Comparison of ENCODE assay signal across 14 cellular contexts in genomic region chr16:19809121-19809635, GRCh38.
DNase-seq lines count a peak whose midpoint lies in the region; ATAC-seq and TF ChIP-seq lines count a peak whose summit lies in the region.
"Had no signal": no experiment of that assay in that cellular context is flagged by ENCODE, and none has a peak within 500 bp of the region (broad histone marks: within the 10 kb centered on the region; RNA-seq: fewer than 3 reads in every experiment).

No MANE protein-coding gene starts in this region.

- peaks cover 0 to 2% (median 0%) of the 10 kb centered on the region in 5 donors for H3K27me3 Mint-ChIP-seq in naive thymus-derived CD4-positive, alpha-beta T cell
- H3K27me3 Mint-ChIP-seq: stimulated activated memory B cell treated with anti-CD40 and anti-IgM and Interleukin-4, amounts not matched to agents 10 μg/mL and 1 μg/mL and 100 μg/mL, for 72 hours had no signal

- peak; percentile 18 for ATAC-seq in naive thymus-derived CD4-positive, alpha-beta T cell
- no peak for ATAC-seq in HG02759 (IDR thresholded peaks at IDR 0.05; ENCODE audit: unreplicated experiment)
- ATAC-seq: HCT116; stimulated activated memory B cell treated with anti-CD40 and anti-IgM and Interleukin-4, amounts not matched to agents 10 μg/mL and 1 μg/mL and 100 μg/mL, for 72 hours had no signal

- WGBS in esophagus muscularis mucosa, result 83% methylated on average over 4 of the region's 4 CpGs

- DNase-seq in EL, result peak; percentile 25
- peak; percentile 51 to 79 for DNase-seq in NOMO-1 (lab: John Stamatoyannopoulos, UW; ENCODE audit: unreplicated experiment in 2 of 2)
- DNase-seq in dorsolateral prefrontal cortex, result no peak
- no peak for DNase-seq in naive thymus-derived CD4-positive, alpha-beta T cell
- DNase-seq in esophagus muscularis mucosa (ENCODE audit: extremely low spot score), result no peak
- DNase-seq in DMS153 treated with DMSO at 0.1 percent for 48 hours (lab: John Stamatoyannopoulos, UW; ENCODE audit: unreplicated experiment), result no peak
- DNase-seq in DMS79 (lab: John Stamatoyannopoulos, UW), result no peak
- DNase-seq: activated CD4-positive, alpha-beta memory T cell treated with anti-CD3 and anti-CD28 coated beads, Interleukin-2, amount 10 ng/mL, durations not matched to agents 7 days and 5 days; DMS53; NCI-H187 had no signal

- POLR2A ChIA-PET in naive thymus-derived CD4-positive, alpha-beta T cell (lab: Charles Lee), result no interaction called here

- H3K36me3 Mint-ChIP-seq in naive thymus-derived CD4-positive, alpha-beta T cell, result peaks cover 0 to 14% (median 7%) of the 10 kb centered on the region in 5 donors

- H3K27ac Mint-ChIP-seq in naive thymus-derived CD4-positive, alpha-beta T cell, result peak overlapping the region in 3 of 9 donors; percentile 17 to 65 (median 21)
- H3K27ac Mint-ChIP-seq: activated CD4-positive, alpha-beta memory T cell treated with anti-CD3 and anti-CD28 coated beads, Interleukin-2, amount 10 ng/mL, durations not matched to agents 7 days and 5 days; stimulated activated memory B cell treated with anti-CD40 and anti-IgM and Interleukin-4, amounts not matched to agents 10 μg/mL and 1 μg/mL and 100 μg/mL, for 72 hours had no signal

- peaks cover 0 to 10% of the 10 kb centered on the region in 2 donors for H3K4me1 ChIP-seq in naive thymus-derived CD4-positive, alpha-beta T cell (ENCODE audit: control insufficient read depth in 2 of 2, insufficient read depth in 2 of 2, low read length in 2 of 2)
- H3K4me1 ChIP-seq in esophagus muscularis mucosa, result peaks cover 9 to 19% (median 10%) of the 10 kb centered on the region in 4 donors

- TF ChIP-seq CTCF in dorsolateral prefrontal cortex (IDR thresholded peaks at IDR 0.05 in 54 of 56, conservative IDR thresholded peaks at IDR 0.05 in 2 of 56; ENCODE audit: low read depth in 1 of 56, partially characterized antibody in 56 of 56) (no peak), esophagus muscularis mucosa (IDR thresholded peaks at IDR 0.05) (no peak)

- H3K4me1 Mint-ChIP-seq in naive thymus-derived CD4-positive, alpha-beta T cell, result peaks cover 12 to 27% (median 19%) of the 10 kb centered on the region in 7 donors

- peaks cover 9 to 26% (median 14%) of the 10 kb centered on the region in 11 donors for H3K9me3 Mint-ChIP-seq in naive thymus-derived CD4-positive, alpha-beta T cell

- intact Hi-C loops in dorsolateral prefrontal cortex (cut with DNase I), result no loop called here
- intact Hi-C loops in naive thymus-derived CD4-positive, alpha-beta T cell (cut with micrococcal nuclease), result no loop called here
- intact Hi-C loops in esophagus muscularis mucosa (cut with DNase I), result no loop called here

- no peaks in the 10 kb centered on the region for H3K36me3 ChIP-seq in naive thymus-derived CD4-positive, alpha-beta T cell (ENCODE audit: control insufficient read depth in 2 of 3, insufficient read depth in 3 of 3, low read length in 3 of 3)
- no peaks in the 10 kb centered on the region for H3K36me3 ChIP-seq in esophagus muscularis mucosa

- H3K27ac ChIP-seq in dorsolateral prefrontal cortex (peak overlapping the region in 39 of 59 donors; percentile 1 to 77 (median 61)), esophagus muscularis mucosa (replicated peaks in 1 of 4) (no peak overlapping the region)
- no peak overlapping the region for H3K27ac ChIP-seq in naive thymus-derived CD4-positive, alpha-beta T cell (ENCODE audit: low read depth, low read length)
- H3K27ac ChIP-seq: RWPE1 had no signal

- CTCF ChIA-PET in naive thymus-derived CD4-positive, alpha-beta T cell (lab: Charles Lee), result no interaction called here

- H3K4me3 Mint-ChIP-seq in naive thymus-derived CD4-positive, alpha-beta T cell, result no peak overlapping the region
- H3K4me3 Mint-ChIP-seq: activated CD4-positive, alpha-beta memory T cell treated with anti-CD3 and anti-CD28 coated beads, Interleukin-2, amount 10 ng/mL, durations not matched to agents 7 days and 5 days; stimulated activated memory B cell treated with anti-CD40 and anti-IgM and Interleukin-4, amounts not matched to agents 10 μg/mL and 1 μg/mL and 100 μg/mL, for 72 hours had no signal

- no peaks in the 10 kb centered on the region for H3K27me3 ChIP-seq in dorsolateral prefrontal cortex
- no peaks in the 10 kb centered on the region for H3K27me3 ChIP-seq in naive thymus-derived CD4-positive, alpha-beta T cell (ENCODE audit: control insufficient read depth in 2 of 2, insufficient read depth in 2 of 2, low read length in 2 of 2)
- no peaks in the 10 kb centered on the region for H3K27me3 ChIP-seq in esophagus muscularis mucosa

- no peak overlapping the region for H3K4me3 ChIP-seq in dorsolateral prefrontal cortex
- no peak overlapping the region for H3K4me3 ChIP-seq in naive thymus-derived CD4-positive, alpha-beta T cell (ENCODE audit: low read length)
- no peak overlapping the region for H3K4me3 ChIP-seq in esophagus muscularis mucosa

- TF ChIP-seq POLR2A in esophagus muscularis mucosa (IDR thresholded peaks at IDR 0.05; ENCODE audit: low read depth), result no peak

- no peak for TF ChIP-seq EP300 in esophagus muscularis mucosa (IDR thresholded peaks at IDR 0.05)

- H3K9me3 ChIP-seq in naive thymus-derived CD4-positive, alpha-beta T cell (ENCODE audit: control insufficient read depth in 2 of 3, low read length in 3 of 3), result peaks cover 0 to 4% (median 0%) of the 10 kb centered on the region in 3 experiments
- H3K9me3 ChIP-seq in esophagus muscularis mucosa, result peaks cover 0 to 15% (median 0%) of the 10 kb centered on the region in 4 donors

Comparison
In these comparisons a context has a peak if more than half of its experiments do, and no peak if none do; other contexts are left out.
1. DNase-seq: peak in EL (single experiment) and NOMO-1 (2 of 2); none in dorsolateral prefrontal cortex (0 of 10), naive thymus-derived CD4-positive, alpha-beta T cell (0 of 9), esophagus muscularis mucosa (single experiment), DMS153 treated with DMSO at 0.1 percent for 48 hours (single experiment) and DMS79 (single experiment).
2. H3K27ac ChIP-seq: peak in dorsolateral prefrontal cortex (39 of 59); none in naive thymus-derived CD4-positive, alpha-beta T cell (single experiment) and esophagus muscularis mucosa (0 of 4).